ENCODE assay signal across 8 cellular contexts in the genomic region with DNA sequence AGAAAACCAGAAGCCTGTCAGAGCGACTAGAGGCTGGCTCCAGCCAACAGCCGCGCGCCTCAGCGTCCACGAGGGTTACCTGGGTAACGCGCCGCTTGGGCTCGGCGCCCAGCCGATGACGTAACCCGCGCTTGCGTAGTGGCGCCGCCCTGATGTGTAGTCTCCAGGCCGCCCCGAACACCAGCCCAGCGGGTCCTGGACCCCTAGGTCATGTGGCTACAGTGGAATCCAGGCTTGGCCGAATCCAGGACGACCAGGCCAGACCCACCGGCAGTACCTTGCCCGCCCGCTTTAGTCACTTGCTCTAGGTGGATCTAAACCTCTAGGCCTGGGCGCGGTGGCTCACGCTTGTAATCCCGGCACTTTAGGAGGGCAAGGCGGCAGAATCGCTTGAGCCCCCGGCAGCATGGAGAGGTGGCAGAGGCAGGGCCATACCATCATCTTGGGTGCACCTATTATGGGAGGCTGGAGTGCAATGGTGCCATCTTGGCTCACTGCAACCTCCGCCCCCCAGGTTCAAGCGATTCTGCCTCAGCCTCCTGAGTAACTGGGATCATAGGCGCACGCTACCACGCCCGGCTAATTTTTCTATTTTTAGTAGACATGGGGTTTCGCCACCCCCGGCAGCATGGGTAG. TPM values are rescaled to one million over a fixed set of nuclear protein-coding genes. Genes with fewer than 3 reads are reported as not detected.
DNase-seq lines count a peak whose midpoint lies in the region; ATAC-seq and TF ChIP-seq lines count a peak whose summit lies in the region.

No MANE protein-coding gene starts in this region.

- H3K4me3 Mint-ChIP-seq in IgD-negative memory B cell (peak overlapping the region; percentile 49 to 66 (median 59)), MCF 10A (ENCODE audit: unreplicated experiment) (peak overlapping the region; percentile 58)

- CTCF ChIA-PET in MCF 10A (lab: Yijun Ruan, JAX) = interaction anchor here (0.6 kb wide), 1 partner anchor 34 kb away, joined by 3 read pairs; no protein-coding TSS in a partner anchor

- H3K27me3 Mint-ChIP-seq in IgD-negative memory B cell = peaks cover 3% of the 10 kb centered on the region
- no peaks in the 10 kb centered on the region for H3K27me3 Mint-ChIP-seq in MCF 10A (ENCODE audit: insufficient read depth, unreplicated experiment)

- BruUV-seq in MCF 10A (replicated peaks; lab: Mats Ljungman, UMichigan) = no TSS peak

- POLR2A ChIA-PET in MCF 10A (lab: Yijun Ruan, JAX) = no interaction called here

- intact Hi-C loops in MCF 10A (cut with micrococcal nuclease) = no loop called here

- no peak for TF ChIP-seq CTCF in MCF 10A (IDR thresholded peaks at IDR 0.05; ENCODE audit: unreplicated experiment)

- H3K4me3 ChIP-seq in skeletal muscle cell (ENCODE audit: low read depth, low read length) = peak overlapping the region; percentile 63

- peak; percentile 92 for DNase-seq in G401 (ENCODE audit: low spot score)
- DNase-seq in T1000 (lab: John Stamatoyannopoulos, UW) = peak; percentile 76
- DNase-seq in MCF 10A (ENCODE audit: unreplicated experiment) = peak; percentile 72
- peak; percentile 69 for DNase-seq in iPS DF 4.7 (ENCODE audit: extremely low read depth, low spot score)
- DNase-seq in skeletal muscle cell (ENCODE audit: low read depth) = peak; percentile 56
- DNase-seq in cortex of kidney (lab: John Stamatoyannopoulos, UW) = no peak

- in situ Hi-C loops in G401 (cut with HindIII; ENCODE audit: low sequenced_read_pairs) = no loop called here

- H3K27ac Mint-ChIP-seq in IgD-negative memory B cell (no peak overlapping the region), MCF 10A (ENCODE audit: low read depth, unreplicated experiment) (no peak overlapping the region)

- peaks cover 10% of the 10 kb centered on the region for H3K36me3 Mint-ChIP-seq in IgD-negative memory B cell
- peaks cover 4% of the 10 kb centered on the region for H3K36me3 Mint-ChIP-seq in MCF 10A (ENCODE audit: insufficient read depth, unreplicated experiment)

- no peak for ATAC-seq in GM18867 (IDR thresholded peaks at IDR 0.05; ENCODE audit: unreplicated experiment)

- H3K9me3 Mint-ChIP-seq in IgD-negative memory B cell (peaks cover 13 to 52% (median 40%) of the 10 kb centered on the region in 3 donors), MCF 10A (ENCODE audit: unreplicated experiment) (peaks cover 37% of the 10 kb centered on the region)

- H3K4me1 Mint-ChIP-seq in IgD-negative memory B cell = peaks cover 0 to under 1% (median 0%) of the 10 kb centered on the region in 3 donors
- no peaks in the 10 kb centered on the region for H3K4me1 Mint-ChIP-seq in MCF 10A (ENCODE audit: insufficient read depth, unreplicated experiment)

RNA-seq across cellular contexts. Expression of a gene that starts 7.2 kb away (rescaled TPM):
- total RNA-seq in G401 (2014; rRNA removed; shearing (Covaris generic)) = 28.9 and 30.2 TPM in 2 replicates
- polyA plus RNA-seq in IgD-negative memory B cell = 9.1 TPM
- 0.71 and 0.98 TPM in 2 replicates for total RNA-seq in MCF 10A (2022)

RNA-seq across cellular contexts. Expression of a gene that starts 24.0 kb away (rescaled TPM):
- total RNA-seq in G401 (2014; rRNA removed; shearing (Covaris generic)) = not detected in 2 replicates
- polyA plus RNA-seq in IgD-negative memory B cell = not detected
- not detected in 2 replicates for total RNA-seq in MCF 10A (2022)

RNA-seq across cellular contexts. Expression of a gene that starts 35.5 kb away (rescaled TPM):
- total RNA-seq in G401 (2014; rRNA removed; shearing (Covaris generic)) = 0.31 TPM in 1 of 2 replicates, not detected in the other
- polyA plus RNA-seq in IgD-negative memory B cell = not detected
- total RNA-seq in MCF 10A (2022) = not detected in 2 replicates

RNA-seq across cellular contexts. Expression of a gene that starts 49.3 kb away (rescaled TPM):
- 0.06 TPM in 1 of 2 replicates, not detected in the other for total RNA-seq in G401 (2014; rRNA removed; shearing (Covaris generic))
- polyA plus RNA-seq in IgD-negative memory B cell = 1.0 TPM
- total RNA-seq in MCF 10A (2022) = not detected in 2 replicates

Comparison
In these comparisons a context has a peak if more than half of its experiments do, and no peak if none do; other contexts are left out.
1. RNA of a gene that starts 7.2 kb away (total RNA-seq): 28.9 to 30.2 TPM in G401; 0.71 to 0.98 TPM in MCF 10A; every median in the first group is over 10 times any median in the second.